Comparison of ENCODE assay signal across 13 cellular contexts in genomic region chr3:188656196-188656982, GRCh38.
DNase-seq lines count a peak whose midpoint lies in the region; ATAC-seq, FAIRE-seq and TF ChIP-seq lines count a peak whose summit lies in the region.
"Had no signal": no experiment of that assay in that cellular context is flagged by ENCODE, and none has a peak within 500 bp of the region (broad histone marks: within the 10 kb centered on the region; RNA-seq: fewer than 3 reads in every experiment).

No MANE protein-coding gene starts in this region.

- H3K27me3 ChIP-seq in HepG2 (ENCODE audit: control insufficient read depth in 1 of 2, insufficient read depth in 2 of 2, low read length in 2 of 2): no peaks in the 10 kb centered on the region
- H3K27me3 ChIP-seq in A673 (replicated peaks; ENCODE audit: insufficient read depth, low read depth, low read length, poor library complexity): no peaks in the 10 kb centered on the region
- H3K27me3 ChIP-seq: adrenal gland had no signal

- FAIRE-seq in HepG2 (lab: Jason Lieb, UNC): no peak

- H3K4me3 ChIP-seq in AG09309 (ENCODE audit: control insufficient read depth, low read depth, low read length) (no peak overlapping the region), LNCaP clone FGC (ENCODE audit: low read depth, low read length) (no peak overlapping the region), cardiac fibroblast (replicated peaks in 1 of 2; ENCODE audit: low read depth in 2 of 2, low read length in 2 of 2) (no peak overlapping the region), HepG2 (replicated peaks in 1 of 3; ENCODE audit: insufficient read depth in 1 of 3, low read depth in 2 of 3, low read length in 3 of 3) (no peak overlapping the region), A673 (ENCODE audit: low read depth, low read length, poor library complexity, severe bottlenecking) (no peak overlapping the region)
- H3K4me3 ChIP-seq: adrenal gland had no signal

- TF ChIP-seq EP300 in HepG2 (IDR thresholded peaks at IDR 0.05; ENCODE audit: low read depth in 2 of 2, low read length in 2 of 2) (no peak), HepG2 (CRISPR knock-in tag; IDR thresholded peaks at IDR 0.05; ENCODE audit: borderline replicate concordance) (no peak)

- H3K9ac ChIP-seq in HepG2 (ENCODE audit: insufficient read depth, low read depth, low read length): no peak overlapping the region

- H3K9me3 ChIP-seq in HepG2 (ENCODE audit: low read length) (no peaks in the 10 kb centered on the region), A673 (ENCODE audit: low read depth, low read length, poor library complexity, severe bottlenecking) (no peaks in the 10 kb centered on the region)
- H3K9me3 ChIP-seq: adrenal gland had no signal

- no peak overlapping the region for H3K4me2 ChIP-seq in HepG2 (ENCODE audit: low read depth, low read length)

- CTCF ChIA-PET in HepG2 (lab: Yijun Ruan, JAX; ENCODE audit: low intra/inter-chr PET ratio, low total read pairs): no interaction called here
- CTCF ChIA-PET in A673 (lab: Charles Lee): no interaction called here

- DNase-seq in AG09309 (ENCODE audit: low read depth) (peak; percentile 4), LNCaP clone FGC (ENCODE audit: low read depth) (peak; percentile 91), cardiac fibroblast (ENCODE audit: low read depth in 2 of 2) (peak; percentile 28 to 82), HepG2 (ENCODE audit: low spot score) (no peak), A673 (ENCODE audit: low spot score) (no peak), DMS114 treated with DMSO at 0.1 percent for 48 hours (lab: John Stamatoyannopoulos, UW; ENCODE audit: unreplicated experiment) (no peak)
- no peak for DNase-seq in activated effector memory CD4-positive, alpha-beta T cell treated with anti-CD3 and anti-CD28 coated beads, Interleukin-2, amount 50 U/mL, for 16 hours
- DNase-seq: activated CD4-positive, alpha-beta T cell treated with anti-CD3 and anti-CD28 coated beads, Interleukin-2, amount 10 ng/mL, durations not matched to agents 7 days and 5 days; CD4-positive, CD25-positive, alpha-beta regulatory T cell; NCI-H187 treated with DMSO at 0.1 percent for 48 hours; RPMI8226 had no signal

- in situ Hi-C loops in HepG2 (cut with HindIII; ENCODE audit: extremely low pct_ligation_motif_present, low pct_unique_long_range_greater_than_20kb): no loop called here

- H4K20me1 ChIP-seq in HepG2 (ENCODE audit: insufficient read depth, low read length): no peaks in the 10 kb centered on the region

- TF ChIP-seq RAD21 in HepG2 (CRISPR knock-in tag; IDR thresholded peaks at IDR 0.05): no peak

- ATAC-seq in HepG2: no peak; the same call in 2 of the 3 replicates
- ATAC-seq in HG03571 (IDR thresholded peaks at IDR 0.05; ENCODE audit: unreplicated experiment): no peak

- no peaks in the 10 kb centered on the region for H3K79me2 ChIP-seq in HepG2 (ENCODE audit: insufficient read depth, low read length)

- BruUV-seq in HepG2 (replicated peaks; lab: Mats Ljungman, UMichigan): no TSS peak
- no TSS peak for BruUV-seq in A673 (replicated peaks; lab: Mats Ljungman, UMichigan)

- H3K36me3 ChIP-seq in HepG2 (replicated peaks in 1 of 2; ENCODE audit: control insufficient read depth in 1 of 2, insufficient read depth in 2 of 2, low read length in 2 of 2) (no peaks in the 10 kb centered on the region; a peak in 1 of 5 replicates), A673 (ENCODE audit: insufficient read depth, low read length, poor library complexity, severe bottlenecking) (no peaks in the 10 kb centered on the region)
- H3K36me3 ChIP-seq: adrenal gland had no signal

- TF ChIP-seq POLR2A in HepG2 (IDR thresholded peaks at IDR 0.05; ENCODE audit: insufficient read depth in 1 of 2, low read depth in 2 of 2, low read length in 2 of 2): no peak

- WGBS in HepG2 (ENCODE audit: low lambda C conversion rate): 91% methylated on average over 3 of the region's 3 CpGs

- H2AFZ ChIP-seq in HepG2 (ENCODE audit: low read length): no peak overlapping the region

- peaks cover 26% of the 10 kb centered on the region for H3K4me1 ChIP-seq in HepG2 (ENCODE audit: insufficient read depth, low read length)
- no peaks in the 10 kb centered on the region for H3K4me1 ChIP-seq in A673 (ENCODE audit: insufficient read depth, low read length, poor library complexity, severe bottlenecking)

- no peak for TF ChIP-seq CTCF in AG09309 (IDR thresholded peaks at IDR 0.05; ENCODE audit: control insufficient read depth, insufficient read depth, low read depth, low read length, missing control alignments)
- no peak for TF ChIP-seq CTCF in LNCaP clone FGC (IDR thresholded peaks at IDR 0.05; ENCODE audit: control insufficient read depth, extremely low read depth, insufficient read depth)
- no peak for TF ChIP-seq CTCF in cardiac fibroblast (IDR thresholded peaks at IDR 0.05; ENCODE audit: low read depth, low read length)
- TF ChIP-seq CTCF in HepG2 (CRISPR knock-in tag; IDR thresholded peaks at IDR 0.05): no peak
- no peak for TF ChIP-seq CTCF in A673 (conservative IDR thresholded peaks at IDR 0.05; ENCODE audit: low read depth, low read length)

- intact Hi-C loops in HepG2 (cut with micrococcal nuclease; ENCODE audit: unreplicated experiment) (no loop called here), A673 (cut with micrococcal nuclease; ENCODE audit: unreplicated experiment) (no loop called here)

- peak overlapping the region; percentile 5 for H3K27ac ChIP-seq in HepG2 (ENCODE audit: extremely low read length, insufficient read depth, low read length)
- H3K27ac ChIP-seq in A673 (ENCODE audit: low read depth, low read length, poor library complexity, severe bottlenecking): no peak overlapping the region

- POLR2A ChIA-PET in HepG2 (lab: Yijun Ruan, JAX): interaction anchor here (1.3 kb wide), 1 partner anchor 90 kb away, joined by 4 read pairs; no protein-coding TSS in a partner anchor
- POLR2A ChIA-PET in A673 (lab: Charles Lee; ENCODE audit: low non-redundant PET): interaction anchor here (0.6 kb wide), 1 partner anchor 1056 kb away, joined by 3 read pairs; no protein-coding TSS in a partner anchor

TF ChIP-seq in HepG2, 621 proteins besides CTCF, POLR2A, EP300 and RAD21:
- TF ChIP-seq THAP8 (CRISPR knock-in tag; IDR thresholded peaks at IDR 0.05; ENCODE audit: borderline replicate concordance) (no peak), GATAD2A (CRISPR knock-in tag; IDR thresholded peaks at IDR 0.05) (0 out of 2 replicates have a peak, but pooled peaks have one; percentile 21)
TF ChIP-seq in HepG2: peak in this region for 1.

Comparison
In these comparisons a context has a peak if more than half of its experiments do, and no peak if none do; other contexts are left out.
1. DNase-seq: peak in AG09309 (single experiment), LNCaP clone FGC (single experiment) and cardiac fibroblast (2 of 2); none in HepG2 (single experiment), A673 (single experiment), activated effector memory CD4-positive, alpha-beta T cell treated with anti-CD3 and anti-CD28 coated beads, Interleukin-2, amount 50 U/mL, for 16 hours (single experiment) and DMS114 treated with DMSO at 0.1 percent for 48 hours (single experiment).